In the genomic region with DNA sequence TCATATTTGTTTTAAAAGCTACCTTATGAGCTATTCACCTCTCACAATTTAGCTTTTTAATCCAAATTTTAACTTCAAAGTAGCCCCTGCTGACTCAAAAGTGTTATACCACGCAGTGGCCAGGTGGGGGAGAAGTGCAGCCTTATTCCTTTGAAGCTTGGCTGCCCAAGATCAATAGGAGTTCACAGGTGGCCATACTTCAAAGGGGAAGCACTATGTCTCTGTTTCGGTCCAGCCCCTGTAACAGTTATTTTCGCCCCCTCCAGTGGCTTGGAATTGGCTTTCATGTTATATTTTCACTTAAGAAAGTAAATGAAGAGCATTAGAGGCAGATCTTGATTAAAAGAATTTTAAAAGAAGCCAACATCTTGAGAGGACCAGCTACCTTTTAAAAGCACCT, we compare ENCODE assay signal across 8 cellular contexts.
DNase-seq lines count a peak whose midpoint lies in the region; ATAC-seq and TF ChIP-seq lines count a peak whose summit lies in the region.

No MANE protein-coding gene starts in this region.

- H3K4me3 ChIP-seq in HEK293 (ENCODE audit: low read depth, low read length) = no peak overlapping the region
- H3K4me3 ChIP-seq in LNCaP clone FGC (ENCODE audit: low read depth, low read length) = no peak overlapping the region
- H3K4me3 ChIP-seq in RWPE2 (ENCODE audit: severe bottlenecking) = no peak overlapping the region
- H3K4me3 ChIP-seq in fibroblast of the aortic adventitia (ENCODE audit: low read depth, low read length) = no peak overlapping the region
- H3K4me3 ChIP-seq in sigmoid colon = no peak overlapping the region

- H3K9me3 ChIP-seq in HEK293 (ENCODE audit: control insufficient read depth, insufficient read depth, low read depth, low read length) = no peaks in the 10 kb centered on the region
- no peaks in the 10 kb centered on the region for H3K9me3 ChIP-seq in RWPE2 (ENCODE audit: severe bottlenecking)
- H3K9me3 ChIP-seq in sigmoid colon = no peaks in the 10 kb centered on the region

- no peaks in the 10 kb centered on the region for H3K4me1 Mint-ChIP-seq in activated naive CD4-positive, alpha-beta T cell treated with anti-CD3 and anti-CD28 coated beads, Interleukin-2, amount 10 ng/mL, durations not matched to agents 7 days and 5 days
- no peaks in the 10 kb centered on the region for H3K4me1 Mint-ChIP-seq in stimulated activated memory B cell treated with anti-CD40 and anti-IgM and Interleukin-4, amounts not matched to agents 10 μg/mL and 1 μg/mL and 100 μg/mL, for 72 hours

- H3K27me3 Mint-ChIP-seq in activated naive CD4-positive, alpha-beta T cell treated with anti-CD3 and anti-CD28 coated beads, Interleukin-2, amount 10 ng/mL, durations not matched to agents 7 days and 5 days = no peaks in the 10 kb centered on the region
- H3K27me3 Mint-ChIP-seq in stimulated activated memory B cell treated with anti-CD40 and anti-IgM and Interleukin-4, amounts not matched to agents 10 μg/mL and 1 μg/mL and 100 μg/mL, for 72 hours = no peaks in the 10 kb centered on the region

- no peak for TF ChIP-seq POLR2A in sigmoid colon (IDR thresholded peaks at IDR 0.05)

- TF ChIP-seq CTCF in HEK293 (tag by site-specific recombination; IDR thresholded peaks at IDR 0.05) = 0 out of 2 replicates have a peak, but pooled peaks have one; percentile 19
- TF ChIP-seq CTCF in LNCaP clone FGC (IDR thresholded peaks at IDR 0.05; ENCODE audit: control insufficient read depth, extremely low read depth, insufficient read depth) = peak; percentile 72
- peak; percentile 72 for TF ChIP-seq CTCF in RWPE2 (IDR thresholded peaks at IDR 0.05; ENCODE audit: poor library complexity, severe bottlenecking)
- peak; percentile 53 for TF ChIP-seq CTCF in fibroblast of the aortic adventitia (IDR thresholded peaks at IDR 0.05; ENCODE audit: insufficient read depth, low read length)
- peak in 1 of 4 experiments; percentile 41 for TF ChIP-seq CTCF in sigmoid colon (IDR thresholded peaks at IDR 0.05)

- H3K9me3 Mint-ChIP-seq in activated naive CD4-positive, alpha-beta T cell treated with anti-CD3 and anti-CD28 coated beads, Interleukin-2, amount 10 ng/mL, durations not matched to agents 7 days and 5 days = peaks cover 2% of the 10 kb centered on the region
- no peaks in the 10 kb centered on the region for H3K9me3 Mint-ChIP-seq in stimulated activated memory B cell treated with anti-CD40 and anti-IgM and Interleukin-4, amounts not matched to agents 10 μg/mL and 1 μg/mL and 100 μg/mL, for 72 hours

- no peak overlapping the region for H3K27ac ChIP-seq in HEK293 (ENCODE audit: extremely low read depth, low read depth, low read length)
- no peak overlapping the region for H3K27ac ChIP-seq in RWPE2 (ENCODE audit: poor library complexity, severe bottlenecking)
- H3K27ac ChIP-seq in sigmoid colon = no peak overlapping the region

- peak; percentile 61; the same call in 2 of the 3 replicates for ATAC-seq in RWPE2 (ENCODE audit: low read depth)
- peak; percentile 50 for ATAC-seq in stimulated activated memory B cell treated with anti-CD40 and anti-IgM and Interleukin-4, amounts not matched to agents 10 μg/mL and 1 μg/mL and 100 μg/mL, for 72 hours

- peak; percentile 20 for DNase-seq in activated naive CD4-positive, alpha-beta T cell treated with anti-CD3 and anti-CD28 coated beads, Interleukin-2, amount 10 ng/mL, durations not matched to agents 7 days and 5 days
- no peak for DNase-seq in activated naive CD4-positive, alpha-beta T cell treated with Interleukin-2 at 50 U/mL for 16 hours
- DNase-seq in LNCaP clone FGC (ENCODE audit: low read depth) (no peak), RWPE2 (ENCODE audit: low spot score) (no peak), fibroblast of the aortic adventitia (ENCODE audit: low read depth) (peak; percentile 19), sigmoid colon (no peak)

- H3K36me3 ChIP-seq in HEK293 (ENCODE audit: control insufficient read depth in 2 of 2, insufficient read depth in 1 of 2, low read length in 2 of 2) (no peaks in the 10 kb centered on the region), RWPE2 (ENCODE audit: low read depth) (no peaks in the 10 kb centered on the region), sigmoid colon (no peaks in the 10 kb centered on the region)

- no peaks in the 10 kb centered on the region for H3K36me3 Mint-ChIP-seq in activated naive CD4-positive, alpha-beta T cell treated with anti-CD3 and anti-CD28 coated beads, Interleukin-2, amount 10 ng/mL, durations not matched to agents 7 days and 5 days
- H3K36me3 Mint-ChIP-seq in stimulated activated memory B cell treated with anti-CD40 and anti-IgM and Interleukin-4, amounts not matched to agents 10 μg/mL and 1 μg/mL and 100 μg/mL, for 72 hours = no peaks in the 10 kb centered on the region

- no peak overlapping the region for H3K4me3 Mint-ChIP-seq in activated naive CD4-positive, alpha-beta T cell treated with anti-CD3 and anti-CD28 coated beads, Interleukin-2, amount 10 ng/mL, durations not matched to agents 7 days and 5 days
- H3K4me3 Mint-ChIP-seq in stimulated activated memory B cell treated with anti-CD40 and anti-IgM and Interleukin-4, amounts not matched to agents 10 μg/mL and 1 μg/mL and 100 μg/mL, for 72 hours = no peak overlapping the region

- POLR2A ChIA-PET in HEK293 (lab: Yijun Ruan, JAX) = interaction anchor here (2.1 kb wide), 1 partner anchor 608 kb away, joined by 8 read pairs; a partner anchor contains a TSS

- no peak overlapping the region for H3K27ac Mint-ChIP-seq in activated naive CD4-positive, alpha-beta T cell treated with anti-CD3 and anti-CD28 coated beads, Interleukin-2, amount 10 ng/mL, durations not matched to agents 7 days and 5 days
- H3K27ac Mint-ChIP-seq in stimulated activated memory B cell treated with anti-CD40 and anti-IgM and Interleukin-4, amounts not matched to agents 10 μg/mL and 1 μg/mL and 100 μg/mL, for 72 hours = no peak overlapping the region

- WGBS in sigmoid colon, 2 donors = 6 to 12% methylated on average over 3 of the region's 3 CpGs

- H3K27me3 ChIP-seq in RWPE2 (ENCODE audit: insufficient read depth, poor library complexity, severe bottlenecking) (no peaks in the 10 kb centered on the region), sigmoid colon (no peaks in the 10 kb centered on the region)

- no peaks in the 10 kb centered on the region for H3K4me1 ChIP-seq in HEK293 (ENCODE audit: control insufficient read depth, insufficient read depth, low read length)
- no peaks in the 10 kb centered on the region for H3K4me1 ChIP-seq in RWPE2 (ENCODE audit: insufficient read depth, poor library complexity, severe bottlenecking)
- H3K4me1 ChIP-seq in sigmoid colon = no peaks in the 10 kb centered on the region

- CTCF ChIA-PET in activated naive CD4-positive, alpha-beta T cell treated with anti-CD3 and anti-CD28 coated beads, Interleukin-2, amount 10 ng/mL, durations not matched to agents 7 days and 5 days (lab: Charles Lee) = interaction anchor here (1.4 kb wide), 1 partner anchor 613 kb away, joined by 3 read pairs; no protein-coding TSS in a partner anchor
- CTCF ChIA-PET in HEK293 (lab: Yijun Ruan, JAX) = interaction anchor here (0.6 to 3.0 kb wide), 38 partner anchors 8 to 1442 kb away, joined by 3 to 25 read pairs (median 4); a partner anchor contains a TSS

- intact Hi-C loops in sigmoid colon (cut with DNase I) = no loop called here

- TF ChIP-seq EP300 in sigmoid colon (IDR thresholded peaks at IDR 0.05) = no peak

TF ChIP-seq in HEK293, 187 proteins besides CTCF, POLR2A, EP300 and RAD21:
- TF ChIP-seq ZNF654 (tag by site-specific recombination; IDR thresholded peaks at IDR 0.05; ENCODE audit: low read depth) (peak; percentile 61), ZNF677 (tag by site-specific recombination; IDR thresholded peaks at IDR 0.05) (no peak), ZNF621 (tag by site-specific recombination; IDR thresholded peaks at IDR 0.05) (no peak), SCRT1 (tag by site-specific recombination; IDR thresholded peaks at IDR 0.05; ENCODE audit: borderline replicate concordance) (no peak), ZNF777 (tag by site-specific recombination; IDR thresholded peaks at IDR 0.05; ENCODE audit: borderline replicate concordance) (no peak), SCRT2 (tag by site-specific recombination; IDR thresholded peaks at IDR 0.05) (peak; percentile 85), KLF10 (tag by site-specific recombination; IDR thresholded peaks at IDR 0.05) (no peak), TCF7L2 (IDR thresholded peaks at IDR 0.05; ENCODE audit: borderline replicate concordance, low read depth, low read length) (peak; percentile 90), KLF7 (tag by site-specific recombination; IDR thresholded peaks at IDR 0.05; ENCODE audit: borderline replicate concordance) (no peak), ZFP3 (tag by site-specific recombination; IDR thresholded peaks at IDR 0.05; ENCODE audit: low read depth) (peak; percentile 76)

Comparison
In these comparisons a context has a peak if more than half of its experiments do, and no peak if none do; other contexts are left out.
1. DNase-seq: peak in activated naive CD4-positive, alpha-beta T cell treated with anti-CD3 and anti-CD28 coated beads, Interleukin-2, amount 10 ng/mL, durations not matched to agents 7 days and 5 days (single experiment) and fibroblast of the aortic adventitia (single experiment); none in activated naive CD4-positive, alpha-beta T cell treated with Interleukin-2 at 50 U/mL for 16 hours (single experiment), LNCaP clone FGC (single experiment), RWPE2 (single experiment) and sigmoid colon (single experiment).